Comparison of ENCODE assay signal across 19 cellular contexts in the genomic region with DNA sequence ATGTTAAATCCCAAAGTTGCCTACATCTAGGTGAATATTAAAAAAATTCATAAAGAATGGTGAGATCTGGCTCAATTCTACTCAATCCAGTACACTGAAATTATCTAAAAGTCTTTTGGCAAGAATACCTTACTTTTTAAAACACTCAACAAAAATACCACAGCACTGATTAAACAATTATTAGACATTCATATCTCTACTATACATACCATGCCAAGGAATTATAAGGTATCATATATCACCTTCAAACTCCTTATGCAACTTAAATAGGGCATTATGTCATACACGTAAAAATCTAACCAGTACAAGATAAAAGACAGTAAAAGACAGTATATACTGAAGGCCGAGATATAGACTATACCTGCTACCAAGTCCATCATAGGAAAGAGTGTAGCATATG.
"Had no signal": no experiment of that assay in that cellular context is flagged by ENCODE, and none has a peak within 500 bp of the region (broad histone marks: within the 10 kb centered on the region; RNA-seq: fewer than 3 reads in every experiment).

No MANE protein-coding gene starts in this region.

- DNase-seq: activated CD4-positive, alpha-beta T cell treated with anti-CD3 and anti-CD28 coated beads for 1 hour; activated CD4-positive, alpha-beta T cell treated with anti-CD3 and anti-CD28 coated beads, Interleukin-2, amount 50 U/mL, for 4 hours; activated gamma-delta T cell treated with Interleukin-2 at 50 U/mL for 16 hours; activated naive CD8-positive, alpha-beta T cell treated with anti-CD3 and anti-CD28 coated beads, Interleukin-2, amount 10 ng/mL, durations not matched to agents 7 days and 5 days; activated T-cell treated with anti-CD3 and anti-CD28 coated beads, Interleukin-2, amount 50 U/mL, for 48 hours; cortex of kidney; effector CD4-positive, alpha-beta T cell; esophagus squamous epithelium; hippocampal formation; mesenchymal stem cell; natural killer cell; stimulated activated CD4-positive, alpha-beta T cell treated with anti-CD3 and anti-CD28 coated beads, Interleukin-15, amount 100 ng/mL, for 24 hours; stimulated activated CD4-positive, alpha-beta T cell treated with anti-CD3 and anti-CD28 coated beads, Interleukin-4, amount 100 ng/mL, for 1 hour; stimulated activated naive CD4-positive, alpha-beta T cell had no signal

- H3K9me3 Mint-ChIP-seq: brain; central memory CD8-positive, alpha-beta T cell; natural killer cell had no signal

- H3K27me3 Mint-ChIP-seq: activated naive CD8-positive, alpha-beta T cell treated with anti-CD3 and anti-CD28 coated beads, Interleukin-2, amount 10 ng/mL, durations not matched to agents 7 days and 5 days; central memory CD8-positive, alpha-beta T cell had no signal

- H3K27me3 ChIP-seq: esophagus squamous epithelium, neutrophil, suprapubic skin had no signal

- H3K9me3 ChIP-seq: esophagus squamous epithelium, neutrophil, suprapubic skin had no signal

- H3K4me3 ChIP-seq: esophagus squamous epithelium, suprapubic skin had no signal

- H3K36me3 ChIP-seq: esophagus squamous epithelium, neutrophil, suprapubic skin had no signal

- H3K27ac ChIP-seq: esophagus squamous epithelium, neutrophil, suprapubic skin had no signal

- FAIRE-seq: endothelial cell of umbilical vein had no signal

- H3K36me3 Mint-ChIP-seq: natural killer cell had no signal

- H3K4me3 Mint-ChIP-seq: brain; central memory CD8-positive, alpha-beta T cell; natural killer cell had no signal
